Comparison of ENCODE assay signal across 22 cellular contexts in the genomic region with DNA sequence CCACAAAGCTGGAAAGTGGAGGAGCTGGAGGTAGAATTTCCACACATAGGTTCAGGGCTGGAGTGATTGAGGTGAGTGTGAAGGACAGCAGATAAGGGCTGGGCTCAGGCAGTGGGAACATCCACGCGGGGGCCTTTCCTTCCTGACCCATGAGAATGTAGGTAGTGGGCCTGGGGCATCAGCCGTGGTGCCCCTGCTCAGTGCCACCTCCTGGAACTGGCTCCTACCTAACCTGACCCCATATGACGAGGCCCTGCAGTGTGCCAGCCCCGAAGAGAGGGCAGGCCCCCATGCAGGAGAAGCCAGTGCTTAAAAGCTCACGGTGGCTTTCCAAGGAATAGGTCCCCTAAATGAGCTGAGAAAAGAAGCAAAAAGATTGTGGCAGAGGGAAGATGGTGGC.
A peak's percentile ranks its signal among the peaks of the same experiment; 100 is the strongest.
DNase-seq lines count a peak whose midpoint lies in the region; ATAC-seq, FAIRE-seq and TF ChIP-seq lines count a peak whose summit lies in the region.
"Had no signal": no experiment of that assay in that cellular context is flagged by ENCODE, and none has a peak within 500 bp of the region (broad histone marks: within the 10 kb centered on the region; RNA-seq: fewer than 3 reads in every experiment).

No MANE protein-coding gene starts in this region.

- FAIRE-seq in kidney (lab: Jason Lieb, UNC), result no peak
- FAIRE-seq: D721Med, G401.6, GM12891, GM19239 had no signal

- TF ChIP-seq CTCF in kidney (IDR thresholded peaks at IDR 0.05; ENCODE audit: borderline replicate concordance, extremely low read depth, insufficient read depth), result no peak
- no peak for TF ChIP-seq CTCF in neural progenitor cell (IDR thresholded peaks at IDR 0.05)
- TF ChIP-seq CTCF in stomach (IDR thresholded peaks at IDR 0.05), result no peak

- intact Hi-C loops in kidney (cut with DNase I) (no loop called here), stomach (cut with DNase I; ENCODE audit: low total_unique reads) (no loop called here)

- DNase-seq in activated CD8-positive, alpha-beta memory T cell treated with anti-CD3 and anti-CD28 coated beads, Interleukin-2, amount 10 ng/mL, durations not matched to agents 7 days and 5 days, result peak; percentile 26
- DNase-seq in activated CD8-positive, alpha-beta memory T cell treated with anti-CD3 and anti-CD28 coated beads, Interleukin-2, amount 50 U/mL, for 4 hours, result no peak
- peak; percentile 34 for DNase-seq in kidney
- DNase-seq in neural progenitor cell (ENCODE audit: low spot score), result no peak
- DNase-seq in stomach, result peak; percentile 4
- DNase-seq in pons (ENCODE audit: low spot score), result no peak
- DNase-seq in activated T-cell treated with anti-CD3 and anti-CD28 coated beads, Interleukin-2, amount 50 U/mL, for 48 hours, result no peak
- DNase-seq in dermis blood vessel endothelial cell, result no peak
- DNase-seq: COR-L47, DMS153, DMS79 treated with DMSO at 0.1 percent for 48 hours, EL, GOT3, H9 had no signal

- no peaks in the 10 kb centered on the region for H3K4me1 Mint-ChIP-seq in activated CD8-positive, alpha-beta memory T cell treated with anti-CD3 and anti-CD28 coated beads, Interleukin-2, amount 10 ng/mL, durations not matched to agents 7 days and 5 days
- no peaks in the 10 kb centered on the region for H3K4me1 Mint-ChIP-seq in neural progenitor cell
- H3K4me1 Mint-ChIP-seq: CD14-positive monocyte had no signal

- H3K27me3 Mint-ChIP-seq in activated CD8-positive, alpha-beta memory T cell treated with anti-CD3 and anti-CD28 coated beads, Interleukin-2, amount 10 ng/mL, durations not matched to agents 7 days and 5 days, result peaks cover 21% of the 10 kb centered on the region
- peaks cover 2% of the 10 kb centered on the region for H3K27me3 Mint-ChIP-seq in neural progenitor cell (ENCODE audit: insufficient read depth, low read depth)

- H3K4me2 ChIP-seq in neural progenitor cell, result no peak overlapping the region

- no peaks in the 10 kb centered on the region for H3K79me2 ChIP-seq in neural progenitor cell (ENCODE audit: low read depth)

- H2AFZ ChIP-seq in neural progenitor cell (replicated peaks), result no peak overlapping the region

- no peaks in the 10 kb centered on the region for H3K9me3 Mint-ChIP-seq in activated CD8-positive, alpha-beta memory T cell treated with anti-CD3 and anti-CD28 coated beads, Interleukin-2, amount 10 ng/mL, durations not matched to agents 7 days and 5 days (ENCODE audit: low read depth)
- no peaks in the 10 kb centered on the region for H3K9me3 Mint-ChIP-seq in neural progenitor cell
- H3K9me3 Mint-ChIP-seq: CD8-positive, alpha-beta T cell; H9 had no signal

- no peak for ATAC-seq in activated CD8-positive, alpha-beta memory T cell treated with anti-CD3 and anti-CD28 coated beads, Interleukin-2, amount 10 ng/mL, durations not matched to agents 7 days and 5 days
- ATAC-seq: CD8-positive, alpha-beta T cell had no signal

- H3K4me3 Mint-ChIP-seq in activated CD8-positive, alpha-beta memory T cell treated with anti-CD3 and anti-CD28 coated beads, Interleukin-2, amount 10 ng/mL, durations not matched to agents 7 days and 5 days, result no peak overlapping the region
- no peak overlapping the region for H3K4me3 Mint-ChIP-seq in neural progenitor cell
- H3K4me3 Mint-ChIP-seq: CD14-positive monocyte; CD8-positive, alpha-beta T cell; H9 had no signal

- CTCF ChIA-PET in activated CD8-positive, alpha-beta memory T cell treated with anti-CD3 and anti-CD28 coated beads, Interleukin-2, amount 10 ng/mL, durations not matched to agents 7 days and 5 days (lab: Charles Lee), result no interaction called here

- no peaks in the 10 kb centered on the region for H3K27me3 ChIP-seq in neural progenitor cell
- no peaks in the 10 kb centered on the region for H3K27me3 ChIP-seq in stomach

- H4K20me1 ChIP-seq in neural progenitor cell (ENCODE audit: low read depth), result no peaks in the 10 kb centered on the region

- H3K36me3 ChIP-seq in kidney (ENCODE audit: control insufficient read depth in 1 of 2, insufficient read depth in 2 of 2, low read length in 2 of 2), result no peaks in the 10 kb centered on the region
- H3K36me3 ChIP-seq in neural progenitor cell, result no peaks in the 10 kb centered on the region
- no peaks in the 10 kb centered on the region for H3K36me3 ChIP-seq in stomach

- TF ChIP-seq EP300 in stomach (IDR thresholded peaks at IDR 0.05), result no peak

- H3K9me3 ChIP-seq in kidney (ENCODE audit: control insufficient read depth in 1 of 2, low read length in 2 of 2) (no peaks in the 10 kb centered on the region), neural progenitor cell (ENCODE audit: low read depth) (no peaks in the 10 kb centered on the region), stomach (no peaks in the 10 kb centered on the region)

- H3K27ac Mint-ChIP-seq in activated CD8-positive, alpha-beta memory T cell treated with anti-CD3 and anti-CD28 coated beads, Interleukin-2, amount 10 ng/mL, durations not matched to agents 7 days and 5 days, result no peak overlapping the region
- H3K27ac Mint-ChIP-seq in neural progenitor cell, result peak overlapping the region; percentile 24
- H3K27ac Mint-ChIP-seq: CD14-positive monocyte; CD8-positive, alpha-beta T cell had no signal

- no peaks in the 10 kb centered on the region for H3K4me1 ChIP-seq in kidney (ENCODE audit: control insufficient read depth in 1 of 2, insufficient read depth in 1 of 2, low read depth in 1 of 2, low read length in 2 of 2)
- H3K4me1 ChIP-seq in neural progenitor cell, result peaks cover 16% of the 10 kb centered on the region
- H3K4me1 ChIP-seq in stomach, result no peaks in the 10 kb centered on the region

- WGBS in stomach, 5 donors, result 93 to 97% (median 93%) methylated on average over 6 of the region's 6 CpGs

- H3K36me3 Mint-ChIP-seq in activated CD8-positive, alpha-beta memory T cell treated with anti-CD3 and anti-CD28 coated beads, Interleukin-2, amount 10 ng/mL, durations not matched to agents 7 days and 5 days, result no peaks in the 10 kb centered on the region
- H3K36me3 Mint-ChIP-seq in neural progenitor cell, result no peaks in the 10 kb centered on the region
- H3K36me3 Mint-ChIP-seq: CD14-positive monocyte; CD8-positive, alpha-beta T cell had no signal

- H3K4me3 ChIP-seq in kidney (ENCODE audit: low read length in 2 of 2) (no peak overlapping the region), neural progenitor cell (no peak overlapping the region), stomach (no peak overlapping the region)

- H3K9ac ChIP-seq in kidney (ENCODE audit: low read length in 2 of 2) (no peak overlapping the region), neural progenitor cell (no peak overlapping the region)

- peaks cover 13% of the 10 kb centered on the region for H3F3A ChIP-seq in neural progenitor cell (ENCODE audit: low read depth)

- no peak for TF ChIP-seq POLR2A in stomach (IDR thresholded peaks at IDR 0.05)

- no peak overlapping the region for H3K27ac ChIP-seq in kidney (ENCODE audit: low read depth in 2 of 2, low read length in 2 of 2)
- H3K27ac ChIP-seq in neural progenitor cell, result no peak overlapping the region
- H3K27ac ChIP-seq in stomach, result no peak overlapping the region
- H3K27ac ChIP-seq: 22Rv1, HL-60 had no signal

Comparison
In these comparisons a context has a peak if more than half of its experiments do, and no peak if none do; other contexts are left out.
1. DNase-seq: peak in activated CD8-positive, alpha-beta memory T cell treated with anti-CD3 and anti-CD28 coated beads, Interleukin-2, amount 10 ng/mL, durations not matched to agents 7 days and 5 days (single experiment), kidney (single experiment) and stomach (single experiment); none in activated CD8-positive, alpha-beta memory T cell treated with anti-CD3 and anti-CD28 coated beads, Interleukin-2, amount 50 U/mL, for 4 hours (single experiment), neural progenitor cell (single experiment), pons (single experiment), activated T-cell treated with anti-CD3 and anti-CD28 coated beads, Interleukin-2, amount 50 U/mL, for 48 hours (0 of 2) and dermis blood vessel endothelial cell (single experiment).